In genomic region chr7:34260282-34260681, GRCh38 we compare ENCODE assay signal across 15 cellular contexts.
DNase-seq lines count a peak whose midpoint lies in the region; ATAC-seq, FAIRE-seq and TF ChIP-seq lines count a peak whose summit lies in the region.
"Had no signal": no experiment of that assay in that cellular context is flagged by ENCODE, and none has a peak within 500 bp of the region (broad histone marks: within the 10 kb centered on the region; RNA-seq: fewer than 3 reads in every experiment).

No MANE protein-coding gene starts in this region.

- POLR2A ChIA-PET in A549 (lab: Yijun Ruan, JAX) = interaction anchor here (0.6 kb wide), 1 partner anchor 125 kb away, joined by 3 read pairs; no protein-coding TSS in a partner anchor

- DNase-seq in A549 (ENCODE audit: low read depth in 1 of 2, low spot score in 1 of 2) (peak; percentile 62 to 80), HK-2 (ENCODE audit: unreplicated experiment) (peak; percentile 13), adipocyte (ENCODE audit: low read depth) (peak; percentile 87), islet precursor cell (peak; percentile 64), caudate nucleus (lab: John Stamatoyannopoulos, UW) (no peak)
- no peak for DNase-seq in activated T-cell treated with anti-CD3 and anti-CD28 coated beads, Interleukin-2, amount 50 U/mL, for 48 hours
- DNase-seq: activated naive CD8-positive, alpha-beta T cell treated with anti-CD3 and anti-CD28 coated beads, Interleukin-2, amount 10 ng/mL, durations not matched to agents 7 days and 5 days; naive thymus-derived CD8-positive, alpha-beta T cell; NCI-H1048; transverse colon had no signal

- peak in 1 of 2 experiments; percentile 36; a peak in 2 of 5 replicates for TF ChIP-seq EP300 in A549 (IDR thresholded peaks at IDR 0.05)

- H3K4me1 ChIP-seq in A549 = peaks cover 18% of the 10 kb centered on the region
- H3K4me1 ChIP-seq in adipocyte (ENCODE audit: control insufficient read depth, insufficient read depth, low read length) = peaks cover 21% of the 10 kb centered on the region
- H3K4me1 ChIP-seq: transverse colon had no signal

- TF ChIP-seq RAD21 in A549 (conservative IDR thresholded peaks at IDR 0.05 in 1 of 2, IDR thresholded peaks at IDR 0.05 in 1 of 2) = 0 out of 5 replicates have a peak, but pooled peaks of 1 of the 2 experiments have one; percentile 11

- CTCF ChIA-PET in A549 (lab: Yijun Ruan, JAX) = interaction anchor here (0.5 to 2.7 kb wide), 4 partner anchors 9 to 61 kb away, joined by 3 to 9 read pairs (median 4); no protein-coding TSS in a partner anchor

- H3K9me3 ChIP-seq in A549 (0 out of 3 replicates have a peak, but pooled peaks cover 2% of the 10 kb centered on the region), adipocyte (ENCODE audit: control insufficient read depth, low read length) (no peaks in the 10 kb centered on the region)
- H3K9me3 ChIP-seq: transverse colon had no signal

- TF ChIP-seq CTCF in A549 (IDR thresholded peaks at IDR 0.05) = no peak

- H3K27ac ChIP-seq in A549 (peak overlapping the region; percentile 54 to 65), caudate nucleus (ENCODE audit: low read depth, low read length) (no peak overlapping the region)
- H3K27ac ChIP-seq: C4-2B, transverse colon had no signal

- no peak overlapping the region for H3K4me3 ChIP-seq in A549
- H3K4me3 ChIP-seq in adipocyte (ENCODE audit: low read length) = no peak overlapping the region
- H3K4me3 ChIP-seq: transverse colon had no signal

- TF ChIP-seq POLR2A in A549 (IDR thresholded peaks at IDR 0.05; ENCODE audit: low read length) = no peak

- H3K4me2 ChIP-seq in A549 = peak overlapping the region; percentile 67

- H3K27me3 ChIP-seq in adipocyte (replicated peaks; ENCODE audit: control insufficient read depth, insufficient read depth, low read length) = no peaks in the 10 kb centered on the region
- H3K27me3 ChIP-seq: transverse colon had no signal

- no peaks in the 10 kb centered on the region for H3K36me3 ChIP-seq in adipocyte (ENCODE audit: control insufficient read depth, insufficient read depth, low read length, severe bottlenecking)
- H3K36me3 ChIP-seq: transverse colon had no signal

- FAIRE-seq in A549 (lab: Jason Lieb, UNC) = peak; percentile 90
- FAIRE-seq: GM12892 had no signal

- ATAC-seq in A549 = peak; percentile 99
- ATAC-seq in GM19324 (IDR thresholded peaks at IDR 0.05; ENCODE audit: low FRiP score, unreplicated experiment) = no peak
- no peak for ATAC-seq in HG03460 (IDR thresholded peaks at IDR 0.05; ENCODE audit: unreplicated experiment)
- ATAC-seq: naive thymus-derived CD8-positive, alpha-beta T cell; Panc1 had no signal

- peak overlapping the region; percentile 35 for H3K9ac ChIP-seq in adipocyte (ENCODE audit: low read length)

TF ChIP-seq in A549, 52 proteins besides CTCF, POLR2A, EP300 and RAD21 (continues in another document):
- no peak for TF ChIP-seq ATOH8 (CRISPR knock-in tag; IDR thresholded peaks at IDR 0.05; ENCODE audit: low read depth)
- peak; percentile 65; the same call in 1 of the 2 replicates for TF ChIP-seq GATA3 (IDR thresholded peaks at IDR 0.05; ENCODE audit: borderline replicate concordance)
- TF ChIP-seq PBX3 (IDR thresholded peaks at IDR 0.05) = no peak
- TF ChIP-seq POLR2AphosphoS2 (conservative IDR thresholded peaks at IDR 0.05; ENCODE audit: low read length) = no peak
- no peak for TF ChIP-seq ZFP36 (IDR thresholded peaks at IDR 0.05; ENCODE audit: borderline replicate concordance, partially characterized antibody)
- TF ChIP-seq HEYL (CRISPR knock-in tag; IDR thresholded peaks at IDR 0.05) = no peak
- TF ChIP-seq USF2 (IDR thresholded peaks at IDR 0.05) = no peak
- TF ChIP-seq ZSCAN20 (CRISPR knock-in tag; IDR thresholded peaks at IDR 0.05) = no peak
- no peak for TF ChIP-seq NFE2L2 (conservative IDR thresholded peaks at IDR 0.05; ENCODE audit: low read length)
- no peak for TF ChIP-seq RNF2 (IDR thresholded peaks at IDR 0.05; ENCODE audit: borderline replicate concordance, low read depth)
- 0 out of 2 replicates have a peak, but pooled peaks have one; percentile 31 for TF ChIP-seq MAX (IDR thresholded peaks at IDR 0.05)
- TF ChIP-seq NPAS2 (CRISPR knock-in tag; IDR thresholded peaks at IDR 0.05; ENCODE audit: borderline replicate concordance) = no peak
- TF ChIP-seq JUNB (IDR thresholded peaks at IDR 0.05) = peak; percentile 85
- TF ChIP-seq KDM5A (IDR thresholded peaks at IDR 0.05) = no peak
- TF ChIP-seq EHMT2 (IDR thresholded peaks at IDR 0.05; ENCODE audit: low read depth) = no peak
- no peak for TF ChIP-seq HDAC2 (IDR thresholded peaks at IDR 0.05)
- TF ChIP-seq CEBPB (IDR thresholded peaks at IDR 0.05) = peak; percentile 62 to 83; a peak in 3 of 4 replicates
- TF ChIP-seq BHLHE40 (IDR thresholded peaks at IDR 0.05; ENCODE audit: low read depth, low read length) = no peak
- no peak for TF ChIP-seq KDM1A (IDR thresholded peaks at IDR 0.05; ENCODE audit: low read depth)
- peak; percentile 91 for TF ChIP-seq FOSL2 (IDR thresholded peaks at IDR 0.05)
- TF ChIP-seq FOSL2 (CRISPR knock-in tag; IDR thresholded peaks at IDR 0.05) = peak; percentile 94
- no peak for TF ChIP-seq E2F6 (IDR thresholded peaks at IDR 0.05; ENCODE audit: borderline replicate concordance, low read depth)
- no peak for TF ChIP-seq SREBF2 (IDR thresholded peaks at IDR 0.05)
- TF ChIP-seq BCL3 (IDR thresholded peaks at IDR 0.05) = 0 out of 3 replicates have a peak, but pooled peaks have one; percentile 48
- no peak for TF ChIP-seq ELK1 (IDR thresholded peaks at IDR 0.05; ENCODE audit: low read depth, low read length)
- no peak for TF ChIP-seq PHF8 (IDR thresholded peaks at IDR 0.05; ENCODE audit: borderline replicate concordance, low read depth)
- no peak for TF ChIP-seq RCOR1 (IDR thresholded peaks at IDR 0.05; ENCODE audit: low read depth, low read length)
- no peak for TF ChIP-seq RFX5 (IDR thresholded peaks at IDR 0.05)
- TF ChIP-seq ZNF302 (CRISPR knock-in tag; IDR thresholded peaks at IDR 0.05) = no peak

Comparison
In these comparisons a context has a peak if more than half of its experiments do, and no peak if none do; other contexts are left out.
1. ATAC-seq: peak in A549 (2 of 2); none in GM19324 (single experiment) and HG03460 (single experiment).
2. DNase-seq: peak in A549 (2 of 2), HK-2 (single experiment), adipocyte (single experiment) and islet precursor cell (single experiment); none in caudate nucleus (0 of 61) and activated T-cell treated with anti-CD3 and anti-CD28 coated beads, Interleukin-2, amount 50 U/mL, for 48 hours (0 of 2).